ENCODE assay signal across 8 cellular contexts in the genomic region with DNA sequence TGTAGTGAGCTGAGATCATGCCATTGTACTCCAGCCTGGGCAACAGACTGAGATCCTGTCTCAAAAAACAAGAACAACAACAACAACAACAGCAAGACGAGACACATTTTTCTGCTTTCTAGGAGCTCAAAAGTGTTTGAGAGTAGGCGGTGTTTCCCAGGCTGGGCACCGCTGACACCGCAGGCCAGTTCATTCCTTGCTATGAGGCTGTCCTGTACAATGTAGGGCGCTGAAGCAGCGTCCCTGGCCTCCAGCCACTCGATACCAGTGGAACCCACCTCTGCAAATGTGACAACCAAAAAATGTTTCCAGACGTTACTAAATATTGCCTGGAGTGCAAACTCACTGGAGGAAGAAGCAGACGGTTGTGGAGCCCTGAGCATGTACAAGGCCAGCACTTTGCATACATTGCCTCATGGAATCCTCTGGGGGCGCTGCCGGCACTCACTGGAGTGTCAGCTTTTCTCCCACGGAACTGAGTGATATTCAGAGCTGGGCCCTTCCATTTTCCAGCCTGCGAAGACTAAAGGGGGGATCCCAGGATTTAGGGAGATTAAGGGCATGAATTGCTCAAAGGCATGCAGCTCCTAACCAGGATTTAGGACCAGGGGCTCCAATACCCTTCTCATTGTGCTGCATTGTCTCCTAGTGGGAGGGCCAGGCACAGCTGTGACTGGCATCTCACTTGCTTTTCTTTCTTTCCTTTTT. TPM values are rescaled to one million over a fixed set of nuclear protein-coding genes. Genes with fewer than 3 reads are reported as not detected.
DNase-seq lines count a peak whose midpoint lies in the region; ATAC-seq and TF ChIP-seq lines count a peak whose summit lies in the region.

No MANE protein-coding gene starts in this region.

- no peak overlapping the region for H3K9ac ChIP-seq in SU-DHL-6 (ENCODE audit: low read length)

- H3K27ac ChIP-seq in DOHH2 (ENCODE audit: low read depth, low read length) = 0 out of 2 replicates have a peak overlapping the region, but pooled peaks have one; percentile 7
- H3K27ac ChIP-seq in SU-DHL-6 (ENCODE audit: low read depth, low read length) = no peak overlapping the region
- peak overlapping the region in 2 of 4 donors; percentile 41 to 48 for H3K27ac ChIP-seq in gastrocnemius medialis

- no peaks in the 10 kb centered on the region for H3K9me2 ChIP-seq in DOHH2 (replicated peaks; ENCODE audit: control insufficient read depth, low read length)
- H3K9me2 ChIP-seq in SU-DHL-6 (replicated peaks; ENCODE audit: insufficient read depth, low read length) = no peaks in the 10 kb centered on the region

- H3K4me1 ChIP-seq in DOHH2 (ENCODE audit: control insufficient read depth, low read length) (peaks cover 24% of the 10 kb centered on the region), gastrocnemius medialis (peaks cover 3 to 27% of the 10 kb centered on the region in 2 donors)

- H3K36me3 ChIP-seq in DOHH2 (ENCODE audit: control insufficient read depth, low read length) (peaks cover 4% of the 10 kb centered on the region; the same call in 1 of the 2 replicates), SU-DHL-6 (ENCODE audit: low read length) (no peaks in the 10 kb centered on the region), gastrocnemius medialis (no peaks in the 10 kb centered on the region)

- no peak overlapping the region for H2AFZ ChIP-seq in SU-DHL-6 (ENCODE audit: low read depth, low read length, severe bottlenecking)

- ATAC-seq in gastrocnemius medialis = peak in 1 of 2 donors; percentile 79
- no peak for ATAC-seq in GM21390 (IDR thresholded peaks at IDR 0.05; ENCODE audit: unreplicated experiment)
- no peak for ATAC-seq in GM19035 (IDR thresholded peaks at IDR 0.05; ENCODE audit: unreplicated experiment)

- H3F3A ChIP-seq in DOHH2 (ENCODE audit: control insufficient read depth, insufficient read depth) (peaks cover 8% of the 10 kb centered on the region; the same call in 1 of the 2 replicates), SU-DHL-6 (ENCODE audit: insufficient read depth) (peaks cover 10% of the 10 kb centered on the region)

- TF ChIP-seq POLR2A in gastrocnemius medialis (IDR thresholded peaks at IDR 0.05) = no peak

- H3K4me3 ChIP-seq in DOHH2 (ENCODE audit: low read length) (no peak overlapping the region), SU-DHL-6 (ENCODE audit: insufficient read depth, low read length, poor library complexity, severe bottlenecking) (no peak overlapping the region), gastrocnemius medialis (no peak overlapping the region)

- TF ChIP-seq CTCF in DOHH2 (IDR thresholded peaks at IDR 0.05; ENCODE audit: low read depth, low read length, poor library complexity, severe bottlenecking) (peak; percentile 90), SU-DHL-6 (IDR thresholded peaks at IDR 0.05; ENCODE audit: insufficient read depth, low read length, poor library complexity, severe bottlenecking) (peak; percentile 83), gastrocnemius medialis (IDR thresholded peaks at IDR 0.05 in 4 of 5, conservative IDR thresholded peaks at IDR 0.05 in 1 of 5) (peak; percentile 41 to 77 (median 59))

- H3K9me3 ChIP-seq in DOHH2 (ENCODE audit: control insufficient read depth, insufficient read depth, low read length) (no peaks in the 10 kb centered on the region), SU-DHL-6 (ENCODE audit: insufficient read depth, low read length) (no peaks in the 10 kb centered on the region), gastrocnemius medialis (no peaks in the 10 kb centered on the region)

- H4K20me1 ChIP-seq in DOHH2 (ENCODE audit: control insufficient read depth, insufficient read depth, low read depth, low read length) (no peaks in the 10 kb centered on the region), SU-DHL-6 (ENCODE audit: low read depth, low read length) (no peaks in the 10 kb centered on the region)

- no peaks in the 10 kb centered on the region for H3K27me3 ChIP-seq in DOHH2 (ENCODE audit: control insufficient read depth, low read length)
- no peaks in the 10 kb centered on the region for H3K27me3 ChIP-seq in SU-DHL-6 (ENCODE audit: low read length)
- no peaks in the 10 kb centered on the region for H3K27me3 ChIP-seq in gastrocnemius medialis

- peak; percentile 82 to 88 for DNase-seq in Kasumi-1 (lab: John Stamatoyannopoulos, UW)
- DNase-seq in anterior cingulate cortex (lab: John Stamatoyannopoulos, UW) = peak in 56 of 58 donors; percentile 14 to 91 (median 76)
- DNase-seq in hippocampal formation (lab: John Stamatoyannopoulos, UW) = peak; percentile 76 to 90
- peak in 1 of 2 donors; percentile 65 for DNase-seq in gastrocnemius medialis

- H3K79me2 ChIP-seq in DOHH2 (ENCODE audit: control insufficient read depth, low read length) = no peaks in the 10 kb centered on the region
- no peaks in the 10 kb centered on the region for H3K79me2 ChIP-seq in SU-DHL-6 (ENCODE audit: insufficient read depth, low read length)

- peak overlapping the region; percentile 30 for H3K4me2 ChIP-seq in DOHH2 (ENCODE audit: low read length)
- H3K4me2 ChIP-seq in SU-DHL-6 (ENCODE audit: low read depth, low read length, poor library complexity, severe bottlenecking) = no peak overlapping the region

- in situ Hi-C loops in gastrocnemius medialis (cut with MboI; ENCODE audit: low sequenced_read_pairs in 4 of 4) = no loop called here

- intact Hi-C loops in gastrocnemius medialis (cut with DNase I; ENCODE audit: low total_unique reads) = loop anchor here (5.0 kb wide), 1 partner anchor 1264 kb away; no protein-coding TSS in a partner anchor

RNA-seq across cellular contexts. Expression of a gene that starts 5.8 kb away (rescaled TPM):
- 10 to 100 TPM; 11.4 to 25.4 (median 12.9) TPM for total RNA-seq in gastrocnemius medialis

RNA-seq across cellular contexts. Expression of a gene that starts 24.1 kb away (rescaled TPM):
- total RNA-seq in gastrocnemius medialis = 100 to 1,000 TPM; 480 to 666 (median 533) TPM

RNA-seq across cellular contexts. Expression of a gene that starts 36.3 kb away (rescaled TPM):
- 100 to 1,000 TPM in 2 of 4 donors, 10 to 100 TPM in 2; 72.2 to 128 (median 104) TPM for total RNA-seq in gastrocnemius medialis

RNA-seq across cellular contexts. Expression of a gene that starts 39.5 kb away (rescaled TPM):
- total RNA-seq in gastrocnemius medialis = 1 to 10 TPM in 1 of 4 donors, under 1 TPM in 3; 0.55 to 1.0 (median 0.59) TPM
